Comparison of ENCODE assay signal across 14 cellular contexts in the genomic region with DNA sequence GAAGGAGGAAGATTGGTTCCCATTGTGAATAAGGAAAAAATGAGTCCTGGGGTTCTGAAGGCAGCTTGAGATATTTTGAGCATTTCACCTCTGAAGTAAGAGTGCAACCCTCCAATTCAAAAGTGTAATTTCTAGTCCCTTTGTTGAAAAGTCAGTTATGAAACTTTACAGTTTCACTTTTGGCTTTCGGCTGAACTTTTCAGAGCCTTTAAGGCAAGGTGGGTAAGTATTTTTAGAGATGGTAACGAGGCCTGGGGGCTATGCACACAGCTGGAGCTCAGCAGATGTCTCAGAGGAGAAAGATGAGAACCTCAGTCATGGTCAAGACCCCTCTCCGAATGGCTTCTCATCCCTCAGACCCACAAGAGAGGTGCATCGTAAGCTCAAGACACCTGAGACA.
DNase-seq lines count a peak whose midpoint lies in the region; ATAC-seq and TF ChIP-seq lines count a peak whose summit lies in the region.
"Had no signal": no experiment of that assay in that cellular context is flagged by ENCODE, and none has a peak within 500 bp of the region (broad histone marks: within the 10 kb centered on the region; RNA-seq: fewer than 3 reads in every experiment).

No MANE protein-coding gene starts in this region.

- H3K4me3 ChIP-seq in CD8-positive, alpha-beta memory T cell (ENCODE audit: low read length), result no peak overlapping the region
- no peak overlapping the region for H3K4me3 ChIP-seq in MG63
- H3K4me3 ChIP-seq in breast epithelium, result no peak overlapping the region
- H3K4me3 ChIP-seq in tibial nerve, result no peak overlapping the region
- H3K4me3 ChIP-seq: uterus had no signal

- no peaks in the 10 kb centered on the region for H3K36me3 Mint-ChIP-seq in CD8-positive, alpha-beta memory T cell
- H3K36me3 Mint-ChIP-seq: T-cell had no signal

- H3K9me3 ChIP-seq in CD8-positive, alpha-beta memory T cell (ENCODE audit: low read length), result no peaks in the 10 kb centered on the region
- H3K9me3 ChIP-seq in MG63 (no peaks in the 10 kb centered on the region), breast epithelium (no peaks in the 10 kb centered on the region), tibial nerve (no peaks in the 10 kb centered on the region)
- H3K9me3 ChIP-seq: uterus had no signal

- H3K27ac Mint-ChIP-seq in CD8-positive, alpha-beta memory T cell, result peak overlapping the region in 3 of 8 donors; percentile 39 to 88 (median 48)
- H3K27ac Mint-ChIP-seq: activated CD4-positive, alpha-beta T cell treated with anti-CD3 and anti-CD28 coated beads for 36 hours; activated T-helper 2 cell treated with anti-CD3 and anti-CD28 coated beads, Interferon-gamma antibody, Interleukin-2, Interleukin-4, amounts not matched to agents 10 μg/mL and 5 μg/mL and 100 μg/mL, durations not matched to agents 14 hours and 24 hours and 36 hours had no signal

- WGBS in tibial nerve, 2 donors, result 63 to 65% methylated on average over 4 of the region's 4 CpGs

- no peak for DNase-seq in CD8-positive, alpha-beta memory T cell
- DNase-seq in Kasumi-1 (lab: John Stamatoyannopoulos, UW) (no peak), MG63 (no peak), breast epithelium (ENCODE audit: low spot score in 2 of 2) (no peak), tibial nerve (ENCODE audit: low spot score in 2 of 2) (no peak)
- DNase-seq: activated CD4-positive, alpha-beta T cell treated with anti-CD3 and anti-CD28 coated beads for 36 hours; DMS153; OCI-M1; T-cell; uterus had no signal

- H3K27ac ChIP-seq in CD8-positive, alpha-beta memory T cell (ENCODE audit: low read depth, low read length), result no peak overlapping the region
- H3K27ac ChIP-seq in breast epithelium, result no peak overlapping the region
- H3K27ac ChIP-seq in tibial nerve, result no peak overlapping the region
- H3K27ac ChIP-seq: uterus had no signal

- H3K9me3 Mint-ChIP-seq in CD8-positive, alpha-beta memory T cell, result peaks cover 0 to 3% (median 0%) of the 10 kb centered on the region in 5 donors
- H3K9me3 Mint-ChIP-seq: activated T-helper 2 cell treated with anti-CD3 and anti-CD28 coated beads, Interferon-gamma antibody, Interleukin-2, Interleukin-4, amounts not matched to agents 10 μg/mL and 5 μg/mL and 100 μg/mL, durations not matched to agents 14 hours and 24 hours and 36 hours; T-cell had no signal

- POLR2A ChIA-PET in CD8-positive, alpha-beta memory T cell (lab: Charles Lee), result no interaction called here

- H3K36me3 ChIP-seq in CD8-positive, alpha-beta memory T cell (ENCODE audit: insufficient read depth, low read length), result no peaks in the 10 kb centered on the region
- H3K36me3 ChIP-seq in MG63 (no peaks in the 10 kb centered on the region), breast epithelium (no peaks in the 10 kb centered on the region), tibial nerve (no peaks in the 10 kb centered on the region)
- H3K36me3 ChIP-seq: uterus had no signal

- no peaks in the 10 kb centered on the region for H3K27me3 ChIP-seq in CD8-positive, alpha-beta memory T cell (ENCODE audit: insufficient read depth, low read length, poor library complexity, severe bottlenecking)
- H3K27me3 ChIP-seq in MG63 (no peaks in the 10 kb centered on the region), breast epithelium (no peaks in the 10 kb centered on the region), tibial nerve (peaks cover 0 to 3% of the 10 kb centered on the region in 2 donors)
- H3K27me3 ChIP-seq: uterus had no signal

- intact Hi-C loops in breast epithelium (cut with DNase I; ENCODE audit: low total_unique reads), result no loop called here

- ATAC-seq in GM19023 (IDR thresholded peaks at IDR 0.05; ENCODE audit: unreplicated experiment) (peak; percentile 64), GM21619 (IDR thresholded peaks at IDR 0.05; ENCODE audit: unreplicated experiment) (peak; percentile 73), HG03159 (IDR thresholded peaks at IDR 0.05; ENCODE audit: unreplicated experiment) (peak; percentile 76)
- ATAC-seq: activated CD4-positive, alpha-beta T cell treated with anti-CD3 and anti-CD28 coated beads for 36 hours; T-cell had no signal

- peak overlapping the region in 4 of 7 donors; percentile 25 to 77 (median 54) for H3K4me3 Mint-ChIP-seq in CD8-positive, alpha-beta memory T cell
- H3K4me3 Mint-ChIP-seq: activated CD4-positive, alpha-beta T cell treated with anti-CD3 and anti-CD28 coated beads for 36 hours had no signal

- TF ChIP-seq CTCF in breast epithelium (IDR thresholded peaks at IDR 0.05) (no peak), tibial nerve (IDR thresholded peaks at IDR 0.05) (no peak)

- H3K4me1 Mint-ChIP-seq in CD8-positive, alpha-beta memory T cell, result peaks cover 0 to 12% (median 0%) of the 10 kb centered on the region in 3 donors
- H3K4me1 Mint-ChIP-seq: activated CD4-positive, alpha-beta T cell treated with anti-CD3 and anti-CD28 coated beads for 36 hours had no signal

- peaks cover 5 to 24% of the 10 kb centered on the region in 2 donors for H3K27me3 Mint-ChIP-seq in CD8-positive, alpha-beta memory T cell

- TF ChIP-seq EP300 in tibial nerve (IDR thresholded peaks at IDR 0.05), result no peak

- TF ChIP-seq POLR2A in breast epithelium (IDR thresholded peaks at IDR 0.05) (no peak), tibial nerve (IDR thresholded peaks at IDR 0.05) (no peak)

- CTCF ChIA-PET in CD8-positive, alpha-beta memory T cell (lab: Charles Lee), result no interaction called here

- no peaks in the 10 kb centered on the region for H3K4me1 ChIP-seq in CD8-positive, alpha-beta memory T cell (ENCODE audit: insufficient read depth, low read length)
- H3K4me1 ChIP-seq in breast epithelium (no peaks in the 10 kb centered on the region), tibial nerve (no peaks in the 10 kb centered on the region)
- H3K4me1 ChIP-seq: uterus had no signal
